ENCODE assay signal across 16 cellular contexts in the genomic region with DNA sequence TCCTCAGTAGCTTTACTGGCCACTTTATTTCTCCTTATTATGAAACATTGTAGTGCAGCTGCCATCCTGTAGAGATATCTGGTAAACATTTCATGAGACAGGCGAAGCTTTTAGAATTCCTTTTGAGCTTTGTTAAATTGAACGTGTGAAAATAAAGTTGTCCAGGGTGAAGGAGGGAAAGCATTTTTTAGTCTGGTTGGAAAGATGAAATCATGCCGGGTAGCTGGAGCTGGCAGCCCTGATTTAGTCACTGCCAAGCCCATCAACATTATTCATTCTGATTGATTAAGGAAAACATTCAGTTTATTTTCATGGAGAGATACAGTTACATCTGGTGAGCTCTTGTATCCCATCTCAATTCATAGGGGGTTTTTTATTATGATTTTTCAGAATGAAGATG.
DNase-seq lines count a peak whose midpoint lies in the region; ATAC-seq and TF ChIP-seq lines count a peak whose summit lies in the region.
"Had no signal": no experiment of that assay in that cellular context is flagged by ENCODE, and none has a peak within 500 bp of the region (broad histone marks: within the 10 kb centered on the region; RNA-seq: fewer than 3 reads in every experiment).

No MANE protein-coding gene starts in this region.

- H2AFZ ChIP-seq in GM23338 = peak overlapping the region; percentile 43; the same call in 1 of the 2 replicates
- H2AFZ ChIP-seq in mesenchymal stem cell (ENCODE audit: low read depth, low read length) = no peak overlapping the region
- no peak overlapping the region for H2AFZ ChIP-seq in H9 (ENCODE audit: low read length)
- H2AFZ ChIP-seq: GM23248 had no signal

- H3F3A ChIP-seq in GM23338 (replicated peaks; ENCODE audit: low read depth) = no peaks in the 10 kb centered on the region

- no peak overlapping the region for H3K4ac ChIP-seq in mesenchymal stem cell (ENCODE audit: low read depth in 1 of 2, low read length in 2 of 2)
- no peak overlapping the region for H3K4ac ChIP-seq in H9 (ENCODE audit: low read depth, low read length)

- H3K4me2 ChIP-seq in GM23338 (no peak overlapping the region), mesenchymal stem cell (ENCODE audit: low read length, poor library complexity, severe bottlenecking) (no peak overlapping the region), H9 (ENCODE audit: insufficient read depth, insufficient read length, low read length) (no peak overlapping the region)
- H3K4me2 ChIP-seq: BLaER1 had no signal

- H4K91ac ChIP-seq in mesenchymal stem cell (ENCODE audit: low read length) (no peak overlapping the region), H9 (ENCODE audit: insufficient read length, low read depth, low read length) (no peak overlapping the region)

- H3K36me3 Mint-ChIP-seq in GM23338 (ENCODE audit: low read depth) = peaks cover 4% of the 10 kb centered on the region; the same call in 1 of the 3 replicates
- no peaks in the 10 kb centered on the region for H3K36me3 Mint-ChIP-seq in nephron (ENCODE audit: low read depth)
- peaks cover 0 to 4% (median 0%) of the 10 kb centered on the region in 3 experiments; a peak in 4 of 7 replicates for H3K36me3 Mint-ChIP-seq in H9 (ENCODE audit: insufficient read depth in 1 of 3, low read depth in 3 of 3)
- H3K36me3 Mint-ChIP-seq: CD8-positive, alpha-beta memory T cell had no signal

- H3K27ac Mint-ChIP-seq in GM23338 (no peak overlapping the region), nephron (peak overlapping the region; percentile 18 to 48 (median 41)), H9 (no peak overlapping the region)
- H3K27ac Mint-ChIP-seq: CD8-positive, alpha-beta memory T cell had no signal

- TF ChIP-seq CTCF in GM23338 (conservative IDR thresholded peaks at IDR 0.05; ENCODE audit: low read depth in 2 of 2) = no peak
- no peak for TF ChIP-seq CTCF in nephron (IDR thresholded peaks at IDR 0.05; ENCODE audit: unreplicated experiment in 3 of 3)
- TF ChIP-seq CTCF in H9 (conservative IDR thresholded peaks at IDR 0.05) = no peak

- H3K18ac ChIP-seq in mesenchymal stem cell (ENCODE audit: low read depth in 1 of 2, low read length in 2 of 2) (no peak overlapping the region), H9 (ENCODE audit: insufficient read length, low read depth, low read length) (no peak overlapping the region)

- H3K79me1 ChIP-seq in mesenchymal stem cell (replicated peaks; ENCODE audit: low read length, poor library complexity, severe bottlenecking) (no peaks in the 10 kb centered on the region), H9 (ENCODE audit: insufficient read depth, low read depth, low read length, poor library complexity, severe bottlenecking) (no peaks in the 10 kb centered on the region)

- peaks cover 12% of the 10 kb centered on the region for H3K9me3 ChIP-seq in mesenchymal stem cell (ENCODE audit: control insufficient read depth, low read length)
- no peaks in the 10 kb centered on the region for H3K9me3 ChIP-seq in H9 (ENCODE audit: control insufficient read depth, low read depth, low read length)
- H3K9me3 ChIP-seq: BLaER1 had no signal

- H2BK120ac ChIP-seq in mesenchymal stem cell (ENCODE audit: low read depth, low read length) (no peak overlapping the region), H9 (ENCODE audit: low read depth, low read length, poor library complexity, severe bottlenecking) (no peak overlapping the region)

- H2AK5ac ChIP-seq in mesenchymal stem cell (ENCODE audit: low read length, severe bottlenecking) (no peak overlapping the region), H9 (ENCODE audit: insufficient read length, low read length) (no peak overlapping the region)

- H3K27me3 ChIP-seq in GM23338 (ENCODE audit: insufficient read depth) (no peaks in the 10 kb centered on the region), mesenchymal stem cell (ENCODE audit: control insufficient read depth in 1 of 2, insufficient read depth in 1 of 2, low read length in 2 of 2) (no peaks in the 10 kb centered on the region), H9 (ENCODE audit: insufficient read depth, low read length) (no peaks in the 10 kb centered on the region)
- H3K27me3 ChIP-seq: BLaER1 had no signal

- H3K4me3 Mint-ChIP-seq in GM23338 (no peak overlapping the region), nephron (no peak overlapping the region), H9 (no peak overlapping the region)
- H3K4me3 Mint-ChIP-seq: CD8-positive, alpha-beta memory T cell had no signal

- no peak overlapping the region for H3K14ac ChIP-seq in mesenchymal stem cell (ENCODE audit: low read length in 2 of 2)
- no peak overlapping the region for H3K14ac ChIP-seq in H9 (ENCODE audit: insufficient read depth, low read length)

- H3T11ph ChIP-seq in H9 (ENCODE audit: low read length) = no peak overlapping the region

- H2BK12ac ChIP-seq in mesenchymal stem cell (ENCODE audit: low read length in 2 of 2) = no peak overlapping the region
- H2BK12ac ChIP-seq in H9 (ENCODE audit: insufficient read length, low read depth, low read length) = no peak overlapping the region

- H2BK5ac ChIP-seq in mesenchymal stem cell (ENCODE audit: low read depth, low read length, poor library complexity, severe bottlenecking) (no peak overlapping the region), H9 (ENCODE audit: insufficient read length, low read length) (no peak overlapping the region)

- no peak overlapping the region for H2BK20ac ChIP-seq in H9 (ENCODE audit: low read depth, low read length, poor library complexity, severe bottlenecking)

- no peaks in the 10 kb centered on the region for H4K20me1 ChIP-seq in GM23338 (replicated peaks; ENCODE audit: insufficient read depth)
- H4K20me1 ChIP-seq in H9 (ENCODE audit: control insufficient read depth, insufficient read depth, insufficient read length) = no peaks in the 10 kb centered on the region
- H4K20me1 ChIP-seq: BLaER1 had no signal

- H3K9me3 Mint-ChIP-seq in GM23338 = peaks cover 9% of the 10 kb centered on the region; the same call in 2 of the 3 replicates
- peaks cover 15% of the 10 kb centered on the region for H3K9me3 Mint-ChIP-seq in nephron
- peaks cover 3 to 12% of the 10 kb centered on the region in 2 experiments; a peak in 3 of 5 replicates for H3K9me3 Mint-ChIP-seq in H9

- H3K4me3 ChIP-seq in GM23338 (no peak overlapping the region), mesenchymal stem cell (ENCODE audit: insufficient read depth in 1 of 2, low read depth in 1 of 2, low read length in 2 of 2) (no peak overlapping the region)
- H3K4me3 ChIP-seq: BLaER1, GM23248 had no signal

- 39% methylated on average over 2 of the region's 3 CpGs for WGBS in mesenchymal stem cell
- no CpG with 5 or more reads among the region's 3 CpGs for WGBS in H9 (ENCODE audit: extremely low coverage, insufficient read length, low lambda C conversion rate)

- H3K4me1 Mint-ChIP-seq in GM23338 = no peaks in the 10 kb centered on the region
- peaks cover 8% of the 10 kb centered on the region for H3K4me1 Mint-ChIP-seq in nephron
- no peaks in the 10 kb centered on the region for H3K4me1 Mint-ChIP-seq in H9
- H3K4me1 Mint-ChIP-seq: CD8-positive, alpha-beta memory T cell had no signal

- no peak overlapping the region for H2BK15ac ChIP-seq in mesenchymal stem cell (ENCODE audit: low read depth, poor library complexity, severe bottlenecking)
- no peak overlapping the region for H2BK15ac ChIP-seq in H9 (ENCODE audit: low read depth, low read length)

- DNase-seq in GM23338 (ENCODE audit: low spot score) = no peak
- DNase-seq in amniotic epithelial cell (ENCODE audit: low read depth) = peak; percentile 35
- peak; percentile 33 for DNase-seq in mesenchymal stem cell
- no peak for DNase-seq in H9
- DNase-seq in activated CD4-positive, alpha-beta T cell treated with anti-CD3 and anti-CD28 coated beads for 1 hour = no peak
- DNase-seq: 8988T; AML-193; CD8-positive, alpha-beta memory T cell; DMS53; GF-D8; GM23248; H7 had no signal

- no peak overlapping the region for H3K23ac ChIP-seq in mesenchymal stem cell (ENCODE audit: low read length in 2 of 2)
- H3K23ac ChIP-seq in H9 (ENCODE audit: insufficient read length, low read depth, low read length) = no peak overlapping the region

- H3K27me3 Mint-ChIP-seq in GM23338 (ENCODE audit: insufficient read depth, low read depth, poor library complexity) = no peaks in the 10 kb centered on the region
- H3K27me3 Mint-ChIP-seq in nephron (ENCODE audit: low read depth) = no peaks in the 10 kb centered on the region
- H3K27me3 Mint-ChIP-seq in H9 (ENCODE audit: low read depth) = no peaks in the 10 kb centered on the region

- H3K23me2 ChIP-seq in H9 (ENCODE audit: insufficient read length, low read depth, low read length, poor library complexity, severe bottlenecking) = no peaks in the 10 kb centered on the region

- no peak overlapping the region for H3K56ac ChIP-seq in H9 (ENCODE audit: insufficient read length, low read depth, low read length)

- H3K9me2 ChIP-seq in GM23338 (ENCODE audit: insufficient read depth) = no peaks in the 10 kb centered on the region

- H3K9ac ChIP-seq in mesenchymal stem cell (ENCODE audit: low read length) (no peak overlapping the region), H9 (ENCODE audit: extremely low read depth, insufficient read length, low read length) (no peak overlapping the region)
- H3K9ac ChIP-seq: BLaER1, GM23248 had no signal

- ATAC-seq in GM23338 (no peak), GM18867 (IDR thresholded peaks at IDR 0.05; ENCODE audit: unreplicated experiment) (no peak), GM18868 (IDR thresholded peaks at IDR 0.05; ENCODE audit: unreplicated experiment) (no peak)

- H3K79me2 ChIP-seq in GM23338 (replicated peaks; ENCODE audit: insufficient read depth) (no peaks in the 10 kb centered on the region), H9 (ENCODE audit: insufficient read depth, low read length) (no peaks in the 10 kb centered on the region)

- H4K8ac ChIP-seq in mesenchymal stem cell (ENCODE audit: low read length) (no peak overlapping the region), H9 (replicated peaks; ENCODE audit: insufficient read length, low read depth, low read length) (no peak overlapping the region)

- H3K4me1 ChIP-seq in GM23338 (ENCODE audit: insufficient read depth) (no peaks in the 10 kb centered on the region), mesenchymal stem cell (ENCODE audit: control insufficient read depth, insufficient read depth, low read depth, low read length) (no peaks in the 10 kb centered on the region), H9 (ENCODE audit: insufficient read depth, low read length) (no peaks in the 10 kb centered on the region)
- H3K4me1 ChIP-seq: BLaER1 had no signal

- H3K27ac ChIP-seq in GM23338 (ENCODE audit: low read depth) (no peak overlapping the region), mesenchymal stem cell (ENCODE audit: low read length, poor library complexity, severe bottlenecking) (no peak overlapping the region), H9 (ENCODE audit: insufficient read length, low read depth, low read length) (no peak overlapping the region)
- H3K27ac ChIP-seq: BLaER1, GM23248 had no signal

- no peak overlapping the region for H4K5ac ChIP-seq in H9 (ENCODE audit: insufficient read length, low read depth, low read length)

- H3K36me3 ChIP-seq in GM23338 (ENCODE audit: insufficient read depth) (no peaks in the 10 kb centered on the region), mesenchymal stem cell (ENCODE audit: control insufficient read depth in 1 of 2, insufficient read depth in 2 of 2, low read depth in 1 of 2, low read length in 2 of 2) (no peaks in the 10 kb centered on the region)
- H3K36me3 ChIP-seq: BLaER1 had no signal

Comparison
In these comparisons a context has a peak if more than half of its experiments do, and no peak if none do; other contexts are left out.
1. DNase-seq: peak in amniotic epithelial cell (single experiment) and mesenchymal stem cell (single experiment); none in GM23338 (single experiment), H9 (single experiment) and activated CD4-positive, alpha-beta T cell treated with anti-CD3 and anti-CD28 coated beads for 1 hour (single experiment).
2. H3K27ac Mint-ChIP-seq: peak in nephron (3 of 3); none in GM23338 (single experiment) and H9 (0 of 3).